Comparison of ENCODE assay signal across 8 cellular contexts in genomic region chr19:510606-511100, GRCh38. TPM values are rescaled to one million over a fixed set of nuclear protein-coding genes. Genes with fewer than 3 reads are reported as not detected.
A peak's percentile ranks its signal among the peaks of the same experiment; 100 is the strongest.
DNase-seq lines count a peak whose midpoint lies in the region; ATAC-seq, FAIRE-seq and TF ChIP-seq lines count a peak whose summit lies in the region.

No MANE protein-coding gene starts in this region.

- intact Hi-C loops in activated T-helper 2 cell treated with anti-CD3 and anti-CD28 coated beads, Interferon-gamma antibody, Interleukin-2, Interleukin-4, amounts not matched to agents 10 μg/mL and 5 μg/mL and 100 μg/mL, durations not matched to agents 14 hours and 24 hours and 36 hours (cut with micrococcal nuclease): loop anchor here (1.0 kb wide), 1 partner anchor 21 kb away; the partner anchor contains the start of gene CDC34

- no peak overlapping the region for H3K27ac ChIP-seq in RWPE2 (ENCODE audit: poor library complexity, severe bottlenecking)

- H3K27me3 ChIP-seq in RWPE2 (ENCODE audit: insufficient read depth, poor library complexity, severe bottlenecking): no peaks in the 10 kb centered on the region

- H3K4me1 Mint-ChIP-seq in activated T-helper 2 cell treated with anti-CD3 and anti-CD28 coated beads, Interferon-gamma antibody, Interleukin-2, Interleukin-4, amounts not matched to agents 10 μg/mL and 5 μg/mL and 100 μg/mL, durations not matched to agents 14 hours and 24 hours and 36 hours (ENCODE audit: low read depth): peaks cover 28% of the 10 kb centered on the region
- H3K4me1 Mint-ChIP-seq in nephron: peaks cover 44% of the 10 kb centered on the region

- peaks cover 16% of the 10 kb centered on the region for H3K36me3 Mint-ChIP-seq in activated T-helper 2 cell treated with anti-CD3 and anti-CD28 coated beads, Interferon-gamma antibody, Interleukin-2, Interleukin-4, amounts not matched to agents 10 μg/mL and 5 μg/mL and 100 μg/mL, durations not matched to agents 14 hours and 24 hours and 36 hours (ENCODE audit: low read depth)
- peaks cover 14% of the 10 kb centered on the region for H3K36me3 Mint-ChIP-seq in nephron (ENCODE audit: low read depth)

- no peaks in the 10 kb centered on the region for H3K9me3 ChIP-seq in RWPE2 (ENCODE audit: severe bottlenecking)

- no peaks in the 10 kb centered on the region for H3K27me3 Mint-ChIP-seq in activated T-helper 2 cell treated with anti-CD3 and anti-CD28 coated beads, Interferon-gamma antibody, Interleukin-2, Interleukin-4, amounts not matched to agents 10 μg/mL and 5 μg/mL and 100 μg/mL, durations not matched to agents 14 hours and 24 hours and 36 hours (ENCODE audit: low read depth)
- H3K27me3 Mint-ChIP-seq in nephron (ENCODE audit: low read depth): peaks cover 4% of the 10 kb centered on the region

- peaks cover 9% of the 10 kb centered on the region for H3K4me1 ChIP-seq in RWPE2 (ENCODE audit: insufficient read depth, poor library complexity, severe bottlenecking)

- H3K9me3 Mint-ChIP-seq in activated T-helper 2 cell treated with anti-CD3 and anti-CD28 coated beads, Interferon-gamma antibody, Interleukin-2, Interleukin-4, amounts not matched to agents 10 μg/mL and 5 μg/mL and 100 μg/mL, durations not matched to agents 14 hours and 24 hours and 36 hours: no peaks in the 10 kb centered on the region
- no peaks in the 10 kb centered on the region for H3K9me3 Mint-ChIP-seq in nephron

- ATAC-seq in RWPE2 (ENCODE audit: low read depth): no peak
- ATAC-seq in stimulated activated naive CD8-positive, alpha-beta T cell treated with anti-CD3 and anti-CD28 coated beads, Interleukin-15, Interleukin-2, amounts not matched to agents 100 U/mL and 50 U/mL, for 24 hours: peak; percentile 55
- no peak for ATAC-seq in HG02610 (IDR thresholded peaks at IDR 0.05; ENCODE audit: unreplicated experiment)

- TF ChIP-seq CTCF in RWPE2 (IDR thresholded peaks at IDR 0.05; ENCODE audit: poor library complexity, severe bottlenecking): peak; percentile 75
- peak; percentile 97 for TF ChIP-seq CTCF in fibroblast of pulmonary artery (IDR thresholded peaks at IDR 0.05; ENCODE audit: low read length, missing control alignments)
- TF ChIP-seq CTCF in nephron (IDR thresholded peaks at IDR 0.05; ENCODE audit: unreplicated experiment in 3 of 3): peak; percentile 98 to 99 (median 99)

- H3K27ac Mint-ChIP-seq in activated T-helper 2 cell treated with anti-CD3 and anti-CD28 coated beads, Interferon-gamma antibody, Interleukin-2, Interleukin-4, amounts not matched to agents 10 μg/mL and 5 μg/mL and 100 μg/mL, durations not matched to agents 14 hours and 24 hours and 36 hours: peak overlapping the region; percentile 93
- H3K27ac Mint-ChIP-seq in nephron: peak overlapping the region; percentile 79 to 96 (median 93)

- H3K4me3 ChIP-seq in RWPE2 (ENCODE audit: severe bottlenecking) (no peak overlapping the region), fibroblast of pulmonary artery (replicated peaks; ENCODE audit: low read depth, low read length) (no peak overlapping the region)

- no peaks in the 10 kb centered on the region for H3K36me3 ChIP-seq in RWPE2 (ENCODE audit: low read depth)

- peak overlapping the region; percentile 75 for H3K4me3 Mint-ChIP-seq in activated T-helper 2 cell treated with anti-CD3 and anti-CD28 coated beads, Interferon-gamma antibody, Interleukin-2, Interleukin-4, amounts not matched to agents 10 μg/mL and 5 μg/mL and 100 μg/mL, durations not matched to agents 14 hours and 24 hours and 36 hours (ENCODE audit: low read depth)
- H3K4me3 Mint-ChIP-seq in nephron: peak overlapping the region; percentile 62 to 84 (median 83)

- FAIRE-seq in GM12891 (lab: Jason Lieb, UNC): peak; percentile 96

- TF ChIP-seq POLR2A in GM12891 (IDR thresholded peaks at IDR 0.05; ENCODE audit: low read depth, low read length): no peak

- DNase-seq in GM12891 (ENCODE audit: insufficient read length, low spot score): peak; percentile 84
- peak; percentile 74 for DNase-seq in LHCN-M2 (ENCODE audit: low read depth)
- DNase-seq in RWPE2 (ENCODE audit: low spot score): no peak
- peak; percentile 92 for DNase-seq in activated T-helper 2 cell treated with anti-CD3 and anti-CD28 coated beads, Interferon-gamma antibody, Interleukin-2, Interleukin-4, amounts not matched to agents 10 μg/mL and 5 μg/mL and 100 μg/mL, durations not matched to agents 14 hours and 24 hours and 36 hours (ENCODE audit: low spot score)
- peak; percentile 92 for DNase-seq in fibroblast of pulmonary artery (ENCODE audit: low read depth)
- DNase-seq in stimulated activated naive CD8-positive, alpha-beta T cell treated with anti-CD3 and anti-CD28 coated beads, Interleukin-15, Interleukin-2, amounts not matched to agents 100 U/mL and 50 U/mL, for 24 hours: peak; percentile 97

TF ChIP-seq in GM12891, 5 proteins besides CTCF, POLR2A, EP300 and RAD21:
- no peak for TF ChIP-seq SPI1 (IDR thresholded peaks at IDR 0.05; ENCODE audit: low read depth, low read length)
- no peak for TF ChIP-seq POU2F2 (IDR thresholded peaks at IDR 0.05; ENCODE audit: low read depth, low read length)
- TF ChIP-seq PAX5 (IDR thresholded peaks at IDR 0.05; ENCODE audit: insufficient read depth, low read length, severe bottlenecking): no peak
- TF ChIP-seq TAF1 (IDR thresholded peaks at IDR 0.05; ENCODE audit: low read depth, low read length): no peak
- TF ChIP-seq POLR2AphosphoS5 (IDR thresholded peaks at IDR 0.05; ENCODE audit: low read depth, low read length): no peak

RNA-seq across cellular contexts. Expression of gene TPGS1, which starts 3.4 kb away (rescaled TPM):
- 5.4 TPM for polyA plus RNA-seq in GM12891 (2012; ENCODE audit: low read depth, missing spikeins)
- 84.8 and 85.9 TPM in 2 replicates for total RNA-seq in LHCN-M2 (2014; rRNA removed)
- 19.2 TPM for polyA plus RNA-seq in LHCN-M2 (2012)
- total RNA-seq in activated T-helper 2 cell treated with anti-CD3 and anti-CD28 coated beads, Interferon-gamma antibody, Interleukin-2, Interleukin-4, amounts not matched to agents 10 μg/mL and 5 μg/mL and 100 μg/mL, durations not matched to agents 14 hours and 24 hours and 36 hours: 13.6 and 15.7 TPM in 2 replicates

RNA-seq across cellular contexts. Expression of gene MADCAM1, which starts 14.4 kb away (rescaled TPM):
- polyA plus RNA-seq in GM12891 (2012; ENCODE audit: low read depth, missing spikeins): 0.68 TPM
- 0.19 and 0.23 TPM in 2 replicates for total RNA-seq in LHCN-M2 (2014; rRNA removed)
- polyA plus RNA-seq in LHCN-M2 (2012): 0.49 TPM
- total RNA-seq in activated T-helper 2 cell treated with anti-CD3 and anti-CD28 coated beads, Interferon-gamma antibody, Interleukin-2, Interleukin-4, amounts not matched to agents 10 μg/mL and 5 μg/mL and 100 μg/mL, durations not matched to agents 14 hours and 24 hours and 36 hours: 0.18 and 0.21 TPM in 2 replicates

RNA-seq across cellular contexts. Expression of gene CDC34, which starts 20.9 kb away (rescaled TPM):
- polyA plus RNA-seq in GM12891 (2012; ENCODE audit: low read depth, missing spikeins): 23.2 TPM
- total RNA-seq in LHCN-M2 (2014; rRNA removed): 64.6 and 69.6 TPM in 2 replicates
- polyA plus RNA-seq in LHCN-M2 (2012): 71.4 TPM
- 53.7 and 55.7 TPM in 2 replicates for total RNA-seq in activated T-helper 2 cell treated with anti-CD3 and anti-CD28 coated beads, Interferon-gamma antibody, Interleukin-2, Interleukin-4, amounts not matched to agents 10 μg/mL and 5 μg/mL and 100 μg/mL, durations not matched to agents 14 hours and 24 hours and 36 hours

RNA-seq across cellular contexts. Expression of gene GZMM, which starts 33.2 kb away (rescaled TPM):
- 0.42 TPM for polyA plus RNA-seq in GM12891 (2012; ENCODE audit: low read depth, missing spikeins)
- 1.7 TPM in 1 of 2 replicates, not detected in the other for total RNA-seq in LHCN-M2 (2014; rRNA removed)
- 0.15 TPM for polyA plus RNA-seq in LHCN-M2 (2012)
- 29.9 and 31.8 TPM in 2 replicates for total RNA-seq in activated T-helper 2 cell treated with anti-CD3 and anti-CD28 coated beads, Interferon-gamma antibody, Interleukin-2, Interleukin-4, amounts not matched to agents 10 μg/mL and 5 μg/mL and 100 μg/mL, durations not matched to agents 14 hours and 24 hours and 36 hours

RNA-seq across cellular contexts. Expression of gene SHC2, which starts 49.8 kb away (rescaled TPM):
- 0.05 TPM for polyA plus RNA-seq in GM12891 (2012; ENCODE audit: low read depth, missing spikeins)
- 0.32 and 0.57 TPM in 2 replicates for total RNA-seq in LHCN-M2 (2014; rRNA removed)
- polyA plus RNA-seq in LHCN-M2 (2012): 1.2 TPM
- not detected in 2 replicates for total RNA-seq in activated T-helper 2 cell treated with anti-CD3 and anti-CD28 coated beads, Interferon-gamma antibody, Interleukin-2, Interleukin-4, amounts not matched to agents 10 μg/mL and 5 μg/mL and 100 μg/mL, durations not matched to agents 14 hours and 24 hours and 36 hours
